Comparison of ENCODE assay signal across 12 cellular contexts in genomic region chr15:48992545-48992944, GRCh38. TPM values are rescaled to one million over a fixed set of nuclear protein-coding genes. Genes with fewer than 3 reads are reported as not detected.
DNase-seq lines count a peak whose midpoint lies in the region; ATAC-seq lines count a peak whose summit lies in the region.
"Had no signal": no experiment of that assay in that cellular context is flagged by ENCODE, and none has a peak within 500 bp of the region (broad histone marks: within the 10 kb centered on the region; RNA-seq: fewer than 3 reads in every experiment).

No MANE protein-coding gene starts in this region.

- H3K9me3 Mint-ChIP-seq in central memory CD8-positive, alpha-beta T cell = no peaks in the 10 kb centered on the region
- H3K9me3 Mint-ChIP-seq: CD4-positive, CD25-positive, alpha-beta regulatory T cell; mesothelial cell of epicardium had no signal

- no peaks in the 10 kb centered on the region for H3K27me3 Mint-ChIP-seq in central memory CD8-positive, alpha-beta T cell
- H3K27me3 Mint-ChIP-seq: CD4-positive, CD25-positive, alpha-beta regulatory T cell had no signal

- H3K27ac Mint-ChIP-seq in central memory CD8-positive, alpha-beta T cell (ENCODE audit: low read depth) = peak overlapping the region; percentile 46
- H3K27ac Mint-ChIP-seq: CD4-positive, CD25-positive, alpha-beta regulatory T cell; mesothelial cell of epicardium had no signal

- H3K36me3 ChIP-seq in SJCRH30 = peaks cover 43% of the 10 kb centered on the region

- H3K9me3 ChIP-seq in SJCRH30 (replicated peaks) = no peaks in the 10 kb centered on the region

- H3K27me3 ChIP-seq in SJCRH30 = no peaks in the 10 kb centered on the region
- H3K27me3 ChIP-seq: brain microvascular endothelial cell had no signal

- H3K4me1 Mint-ChIP-seq in central memory CD8-positive, alpha-beta T cell = no peaks in the 10 kb centered on the region

- no peak overlapping the region for H3K4me3 Mint-ChIP-seq in central memory CD8-positive, alpha-beta T cell
- H3K4me3 Mint-ChIP-seq: CD4-positive, CD25-positive, alpha-beta regulatory T cell; mesothelial cell of epicardium had no signal

- H3K36me3 Mint-ChIP-seq in central memory CD8-positive, alpha-beta T cell (ENCODE audit: insufficient read depth) = peaks cover 35% of the 10 kb centered on the region

- H3K4me1 ChIP-seq in SJCRH30 = no peaks in the 10 kb centered on the region

- no peak overlapping the region for H3K27ac ChIP-seq in SJCRH30
- H3K27ac ChIP-seq: brain microvascular endothelial cell, KMS-11 had no signal

- ATAC-seq in GM18502 (IDR thresholded peaks at IDR 0.05; ENCODE audit: poor library complexity, unreplicated experiment) (peak; percentile 79), GM21619 (IDR thresholded peaks at IDR 0.05; ENCODE audit: unreplicated experiment) (peak; percentile 73), HG03469 (IDR thresholded peaks at IDR 0.05; ENCODE audit: unreplicated experiment) (peak; percentile 92)
- ATAC-seq in central memory CD8-positive, alpha-beta T cell (replicated peaks; ENCODE audit: extremely low read depth, poor library complexity, severe bottlenecking) = no peak

- no peak for DNase-seq in central memory CD8-positive, alpha-beta T cell (ENCODE audit: low spot score in 2 of 2)
- DNase-seq in COLO668 (lab: John Stamatoyannopoulos, UW; ENCODE audit: unreplicated experiment) (no peak), SJCRH30 (no peak), DMS 273 treated with DMSO at 0.1 percent for 48 hours (lab: John Stamatoyannopoulos, UW) (no peak)
- DNase-seq in activated T-cell treated with anti-CD3 and anti-CD28 coated beads, Interleukin-2, amount 50 U/mL, for 48 hours = no peak
- DNase-seq: brain microvascular endothelial cell; CD4-positive, CD25-positive, alpha-beta regulatory T cell had no signal

- H3K4me3 ChIP-seq in SJCRH30 = no peak overlapping the region

RNA-seq across cellular contexts. Expression of gene SHC4, which starts 28.8 kb away (rescaled TPM):
- 1.2 and 1.8 TPM in 2 replicates for total RNA-seq in SJCRH30 (2014; rRNA removed; shearing (Covaris generic))
- total RNA-seq: CD4-positive, CD25-positive, alpha-beta regulatory T cell had no signal

RNA-seq across cellular contexts. Expression of gene SECISBP2L, which starts 53.7 kb away (rescaled TPM):
- 19.3 and 23.5 TPM in 2 replicates for total RNA-seq in SJCRH30 (2014; rRNA removed; shearing (Covaris generic))
